In the genomic region with DNA sequence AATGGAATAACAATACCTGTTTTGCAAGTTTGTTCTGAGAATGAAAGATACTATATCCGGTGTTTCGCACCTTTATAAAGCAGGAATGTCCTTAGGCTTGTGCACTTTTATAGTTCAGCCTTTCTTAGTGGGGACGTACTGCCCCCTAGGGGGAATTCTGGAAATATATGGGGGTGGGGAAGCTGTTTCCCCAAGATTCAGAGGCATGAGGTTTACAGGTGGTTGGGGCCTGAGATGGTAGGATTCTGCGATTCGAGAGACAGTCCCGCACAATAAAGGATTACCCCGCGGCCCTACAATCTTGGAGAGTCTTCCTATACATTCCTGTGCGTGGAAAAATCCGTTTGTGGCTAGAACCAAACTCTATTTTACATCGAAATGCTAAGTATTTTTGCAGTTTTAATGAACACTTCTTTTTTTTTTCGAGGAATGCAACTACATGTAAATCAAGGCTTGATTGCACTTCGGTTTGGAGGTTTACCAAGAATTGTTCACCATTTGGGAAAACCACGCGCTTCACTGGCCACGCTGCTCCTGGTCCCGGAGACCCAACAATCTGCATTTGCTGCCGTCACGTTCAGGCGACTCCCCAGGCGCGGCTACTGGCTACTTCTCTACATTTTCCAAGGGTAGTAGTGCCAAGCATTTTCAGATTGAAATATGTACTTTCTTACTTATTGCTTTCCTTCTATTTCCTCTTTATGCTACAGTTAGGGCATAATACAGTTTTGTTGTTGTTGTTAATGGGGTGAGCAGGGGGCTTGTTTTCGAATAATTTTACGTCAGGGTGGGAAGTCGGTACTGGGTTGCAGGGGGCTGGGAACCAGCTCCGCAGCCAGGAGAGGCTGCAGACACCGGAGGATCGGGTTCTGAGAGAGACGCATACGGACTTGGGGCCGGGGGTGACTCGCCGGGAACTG, we compare ENCODE assay signal across 8 cellular contexts. TPM values are rescaled to one million over a fixed set of nuclear protein-coding genes. Genes with fewer than 3 reads are reported as not detected.
DNase-seq lines count a peak whose midpoint lies in the region; ATAC-seq, FAIRE-seq and TF ChIP-seq lines count a peak whose summit lies in the region.

No MANE protein-coding gene starts in this region.

- ATAC-seq in GM18498 (IDR thresholded peaks at IDR 0.05; ENCODE audit: unreplicated experiment) (peak; percentile 57), HG03342 (IDR thresholded peaks at IDR 0.05; ENCODE audit: unreplicated experiment) (peak; percentile 66), lung (ENCODE audit: insufficient read depth, low FRiP score) (peak; percentile 70)

- peaks cover 4 to 10% of the 10 kb centered on the region in 2 donors for H3K36me3 ChIP-seq in lung (ENCODE audit: control insufficient read depth in 2 of 2, insufficient read depth in 2 of 2, low read length in 2 of 2)

- peak; percentile 85 for TF ChIP-seq CTCF in lung (IDR thresholded peaks at IDR 0.05; ENCODE audit: control extremely low read depth, extremely low read depth)

- DNase-seq in NCI-H526 (lab: John Stamatoyannopoulos, UW) (peak; percentile 75 to 91), lung (ENCODE audit: low spot score) (peak; percentile 55)
- peak; percentile 51 for DNase-seq in activated CD4-positive, alpha-beta T cell treated with anti-CD3 and anti-CD28 coated beads, Interleukin-2, amount 50 U/mL, for 1 hour
- peak; percentile 25 for DNase-seq in effector CD8-positive, alpha-beta T cell (lab: John Stamatoyannopoulos, UW)
- peak in 2 of 3 experiments; percentile 22 for DNase-seq in stimulated activated CD4-positive, alpha-beta T cell treated with anti-CD3 and anti-CD28 coated beads, TNF-alpha, amount 100 ng/mL, for 4 hours (ENCODE audit: low read depth in 3 of 3)

- no peaks in the 10 kb centered on the region for H3K9me3 ChIP-seq in lung (ENCODE audit: control insufficient read depth in 2 of 2, insufficient read depth in 1 of 2, low read length in 1 of 2)

- H3K4me3 ChIP-seq in lung, result peak overlapping the region; percentile 52

- peak; percentile 88 for FAIRE-seq in A204.1 (lab: Jason Lieb, UNC)

- H3K27ac ChIP-seq in lung (ENCODE audit: low read depth in 1 of 2, low read length in 1 of 2), result no peak overlapping the region

- H3K27me3 ChIP-seq in lung (ENCODE audit: control insufficient read depth, insufficient read depth), result no peaks in the 10 kb centered on the region

- H3K4me1 ChIP-seq in lung (ENCODE audit: control insufficient read depth in 2 of 2, insufficient read depth in 2 of 2, low read length in 2 of 2), result peaks cover 4% of the 10 kb centered on the region in 2 donors

- 1 to 2% methylated on average over 33 of the region's 33 CpGs for WGBS in lung, 2 donors

RNA-seq across cellular contexts. Expression of a gene that starts 0.8 kb away (rescaled TPM):
- total RNA-seq in lung, result 10 to 100 TPM in 1 of 2 donors, 1 to 10 TPM in 1; 9.7 to 13.3 TPM
- 1 to 10 TPM; 2.1 to 2.5 TPM for polyA plus RNA-seq in lung

RNA-seq across cellular contexts. Expression of a gene that starts 31.4 kb away (rescaled TPM):
- total RNA-seq in lung, result 10 to 100 TPM; 14.2 to 30.9 TPM
- 10 to 100 TPM in 1 of 2 donors, 1 to 10 TPM in 1; 6.0 to 25.7 TPM for polyA plus RNA-seq in lung

Comparison
In these comparisons a context has a peak if more than half of its experiments do, and no peak if none do; other contexts are left out.
1. DNase-seq: peak in every context shown above with its lines; median percentile 83 in NCI-H526; 55 in lung; 51 in activated CD4-positive, alpha-beta T cell treated with anti-CD3 and anti-CD28 coated beads, Interleukin-2, amount 50 U/mL, for 1 hour; 25 in effector CD8-positive, alpha-beta T cell; 22 in stimulated activated CD4-positive, alpha-beta T cell treated with anti-CD3 and anti-CD28 coated beads, TNF-alpha, amount 100 ng/mL, for 4 hours.